Comparison of ENCODE assay signal across 13 cellular contexts in genomic region chr17:8956521-8956920, GRCh38. TPM values are rescaled to one million over a fixed set of nuclear protein-coding genes. Genes with fewer than 3 reads are reported as not detected.
DNase-seq lines count a peak whose midpoint lies in the region; ATAC-seq and TF ChIP-seq lines count a peak whose summit lies in the region.
"Had no signal": no experiment of that assay in that cellular context is flagged by ENCODE, and none has a peak within 500 bp of the region (broad histone marks: within the 10 kb centered on the region; RNA-seq: fewer than 3 reads in every experiment).

No MANE protein-coding gene starts in this region.

- no peak overlapping the region for H2AFZ ChIP-seq in OCI-LY3 (ENCODE audit: low read depth, low read length)

- no peaks in the 10 kb centered on the region for H4K20me1 ChIP-seq in OCI-LY3 (ENCODE audit: insufficient read depth, low read length)

- peak overlapping the region; percentile 63 for H3K4me3 ChIP-seq in OCI-LY3 (ENCODE audit: low read length)
- H3K4me3 ChIP-seq: breast epithelium, suprapubic skin had no signal

- H3K36me3 Mint-ChIP-seq in activated CD4-positive, alpha-beta T cell treated with anti-CD3 and anti-CD28 coated beads, Interleukin-2, amount 10 ng/mL, durations not matched to agents 24 days and 14 days (ENCODE audit: low read depth) = peaks cover 60% of the 10 kb centered on the region
- peaks cover 47% of the 10 kb centered on the region for H3K36me3 Mint-ChIP-seq in natural killer cell treated with Interleukin-12 subunit alpha and Interleukin-12 subunit beta and Interleukin-15 and Interleukin-18, amount 100 ng/mL, for 72 hours
- no peaks in the 10 kb centered on the region for H3K36me3 Mint-ChIP-seq in glutamatergic neuron (ENCODE audit: unreplicated experiment)

- H3K4me1 ChIP-seq in OCI-LY3 (ENCODE audit: low read length) = peaks cover 54% of the 10 kb centered on the region
- H3K4me1 ChIP-seq: breast epithelium had no signal

- peak; percentile 67 for DNase-seq in activated CD4-positive, alpha-beta T cell treated with anti-CD3 and anti-CD28 coated beads, Interleukin-2, amount 10 ng/mL, durations not matched to agents 24 days and 14 days
- no peak for DNase-seq in activated CD4-positive, alpha-beta T cell treated with anti-CD3 and anti-CD28 coated beads for 4 hours
- DNase-seq in natural killer cell treated with Interleukin-12 subunit alpha and Interleukin-12 subunit beta and Interleukin-15 and Interleukin-18, amount 100 ng/mL, for 72 hours (ENCODE audit: low spot score) = no peak
- DNase-seq in glutamatergic neuron = no peak
- no peak for DNase-seq in foreskin melanocyte
- DNase-seq: erythroblast, IMR-90, NCI-H187 treated with DMSO at 0.1 percent for 48 hours had no signal

- no peak for TF ChIP-seq CTCF in OCI-LY3 (IDR thresholded peaks at IDR 0.05; ENCODE audit: low read depth, low read length)
- TF ChIP-seq CTCF in glutamatergic neuron (IDR thresholded peaks at IDR 0.05; ENCODE audit: partially characterized antibody, unreplicated experiment) = no peak

- H3K4me1 Mint-ChIP-seq in activated CD4-positive, alpha-beta T cell treated with anti-CD3 and anti-CD28 coated beads, Interleukin-2, amount 10 ng/mL, durations not matched to agents 24 days and 14 days = peaks cover 87% of the 10 kb centered on the region
- H3K4me1 Mint-ChIP-seq in natural killer cell treated with Interleukin-12 subunit alpha and Interleukin-12 subunit beta and Interleukin-15 and Interleukin-18, amount 100 ng/mL, for 72 hours (ENCODE audit: low read depth in 2 of 2) = peaks cover 85 to 89% of the 10 kb centered on the region in 2 donors
- no peaks in the 10 kb centered on the region for H3K4me1 Mint-ChIP-seq in glutamatergic neuron (ENCODE audit: low read depth, unreplicated experiment)

- H3K4me3 Mint-ChIP-seq in activated CD4-positive, alpha-beta T cell treated with anti-CD3 and anti-CD28 coated beads, Interleukin-2, amount 10 ng/mL, durations not matched to agents 24 days and 14 days = peak overlapping the region; percentile 41
- H3K4me3 Mint-ChIP-seq in natural killer cell treated with Interleukin-12 subunit alpha and Interleukin-12 subunit beta and Interleukin-15 and Interleukin-18, amount 100 ng/mL, for 72 hours = peak overlapping the region; percentile 81
- no peak overlapping the region for H3K4me3 Mint-ChIP-seq in glutamatergic neuron (ENCODE audit: unreplicated experiment)

- H3K27me3 Mint-ChIP-seq in activated CD4-positive, alpha-beta T cell treated with anti-CD3 and anti-CD28 coated beads, Interleukin-2, amount 10 ng/mL, durations not matched to agents 24 days and 14 days = no peaks in the 10 kb centered on the region
- no peaks in the 10 kb centered on the region for H3K27me3 Mint-ChIP-seq in natural killer cell treated with Interleukin-12 subunit alpha and Interleukin-12 subunit beta and Interleukin-15 and Interleukin-18, amount 100 ng/mL, for 72 hours
- peaks cover 5% of the 10 kb centered on the region for H3K27me3 Mint-ChIP-seq in glutamatergic neuron (ENCODE audit: unreplicated experiment)

- 0 out of 2 replicates have a peak, but pooled peaks cover 3% of the 10 kb centered on the region for H3K9me3 ChIP-seq in OCI-LY3 (ENCODE audit: insufficient read depth, low read length)
- H3K9me3 ChIP-seq: breast epithelium, suprapubic skin had no signal

- no peaks in the 10 kb centered on the region for H3K27me3 ChIP-seq in OCI-LY3 (ENCODE audit: low read depth, low read length)
- H3K27me3 ChIP-seq: breast epithelium had no signal

- peak overlapping the region; percentile 88 for H3K4me2 ChIP-seq in OCI-LY3 (ENCODE audit: low read length)

- H3K27ac ChIP-seq in OCI-LY3 (ENCODE audit: low read length) = peak overlapping the region; percentile 82
- H3K27ac ChIP-seq: breast epithelium, suprapubic skin had no signal

- ATAC-seq in GM21786 (IDR thresholded peaks at IDR 0.05; ENCODE audit: unreplicated experiment) (peak; percentile 59), HG03439 (IDR thresholded peaks at IDR 0.05; ENCODE audit: unreplicated experiment) (no peak)
- ATAC-seq in natural killer cell treated with Interleukin-12 subunit alpha and Interleukin-12 subunit beta and Interleukin-15 and Interleukin-18, amount 100 ng/mL, for 72 hours = peak; percentile 63 to 79

- intact Hi-C loops in activated CD4-positive, alpha-beta T cell treated with anti-CD3 and anti-CD28 coated beads, Interleukin-2, amount 10 ng/mL, durations not matched to agents 24 days and 14 days (cut with micrococcal nuclease) = loop anchor here (1.0 kb wide), 4 partner anchors 8 to 34 kb away; no protein-coding TSS in a partner anchor

- peak overlapping the region; percentile 56; the same call in 1 of the 2 replicates for H3K9ac ChIP-seq in OCI-LY3 (ENCODE audit: low read length)

- H3K79me2 ChIP-seq in OCI-LY3 (ENCODE audit: low read length) = peaks cover 9% of the 10 kb centered on the region

- H3K27ac Mint-ChIP-seq in activated CD4-positive, alpha-beta T cell treated with anti-CD3 and anti-CD28 coated beads, Interleukin-2, amount 10 ng/mL, durations not matched to agents 24 days and 14 days = peak overlapping the region; percentile 84
- peak overlapping the region; percentile 90 for H3K27ac Mint-ChIP-seq in natural killer cell treated with Interleukin-12 subunit alpha and Interleukin-12 subunit beta and Interleukin-15 and Interleukin-18, amount 100 ng/mL, for 72 hours
- H3K27ac Mint-ChIP-seq in glutamatergic neuron (ENCODE audit: unreplicated experiment) = no peak overlapping the region

- peaks cover 4% of the 10 kb centered on the region for H3K9me3 Mint-ChIP-seq in activated CD4-positive, alpha-beta T cell treated with anti-CD3 and anti-CD28 coated beads, Interleukin-2, amount 10 ng/mL, durations not matched to agents 24 days and 14 days
- H3K9me3 Mint-ChIP-seq in natural killer cell treated with Interleukin-12 subunit alpha and Interleukin-12 subunit beta and Interleukin-15 and Interleukin-18, amount 100 ng/mL, for 72 hours = peaks cover 5% of the 10 kb centered on the region
- H3K9me3 Mint-ChIP-seq in glutamatergic neuron (ENCODE audit: unreplicated experiment) = peaks cover 1% of the 10 kb centered on the region

- peaks cover 20% of the 10 kb centered on the region for H3K36me3 ChIP-seq in OCI-LY3 (replicated peaks; ENCODE audit: low read depth, low read length)
- H3K36me3 ChIP-seq: breast epithelium, suprapubic skin had no signal

RNA-seq across cellular contexts. Expression of gene PIK3R5, which starts 9.0 kb away (rescaled TPM):
- total RNA-seq in activated CD4-positive, alpha-beta T cell treated with anti-CD3 and anti-CD28 coated beads, Interleukin-2, amount 10 ng/mL, durations not matched to agents 24 days and 14 days = 32.6 and 36.8 TPM in 2 replicates
- total RNA-seq in natural killer cell treated with Interleukin-12 subunit alpha and Interleukin-12 subunit beta and Interleukin-15 and Interleukin-18, amount 100 ng/mL, for 72 hours = 100 to 1,000 TPM; 112 to 119 TPM
- not detected for total RNA-seq in glutamatergic neuron (ENCODE audit: unreplicated experiment)
- total RNA-seq: IMR-90 had no signal

Comparison
In these comparisons a context has a peak if more than half of its experiments do, and no peak if none do; other contexts are left out.
1. RNA of gene PIK3R5, which starts 9.0 kb away (total RNA-seq): 112 to 119 TPM in natural killer cell treated with Interleukin-12 subunit alpha and Interleukin-12 subunit beta and Interleukin-15 and Interleukin-18, amount 100 ng/mL, for 72 hours and 32.6 to 36.8 TPM in activated CD4-positive, alpha-beta T cell treated with anti-CD3 and anti-CD28 coated beads, Interleukin-2, amount 10 ng/mL, durations not matched to agents 24 days and 14 days; not detected in glutamatergic neuron (single experiment); every median in the first group is over 10 times any median in the second.